ENCODE assay signal across 8 cellular contexts in the genomic region with DNA sequence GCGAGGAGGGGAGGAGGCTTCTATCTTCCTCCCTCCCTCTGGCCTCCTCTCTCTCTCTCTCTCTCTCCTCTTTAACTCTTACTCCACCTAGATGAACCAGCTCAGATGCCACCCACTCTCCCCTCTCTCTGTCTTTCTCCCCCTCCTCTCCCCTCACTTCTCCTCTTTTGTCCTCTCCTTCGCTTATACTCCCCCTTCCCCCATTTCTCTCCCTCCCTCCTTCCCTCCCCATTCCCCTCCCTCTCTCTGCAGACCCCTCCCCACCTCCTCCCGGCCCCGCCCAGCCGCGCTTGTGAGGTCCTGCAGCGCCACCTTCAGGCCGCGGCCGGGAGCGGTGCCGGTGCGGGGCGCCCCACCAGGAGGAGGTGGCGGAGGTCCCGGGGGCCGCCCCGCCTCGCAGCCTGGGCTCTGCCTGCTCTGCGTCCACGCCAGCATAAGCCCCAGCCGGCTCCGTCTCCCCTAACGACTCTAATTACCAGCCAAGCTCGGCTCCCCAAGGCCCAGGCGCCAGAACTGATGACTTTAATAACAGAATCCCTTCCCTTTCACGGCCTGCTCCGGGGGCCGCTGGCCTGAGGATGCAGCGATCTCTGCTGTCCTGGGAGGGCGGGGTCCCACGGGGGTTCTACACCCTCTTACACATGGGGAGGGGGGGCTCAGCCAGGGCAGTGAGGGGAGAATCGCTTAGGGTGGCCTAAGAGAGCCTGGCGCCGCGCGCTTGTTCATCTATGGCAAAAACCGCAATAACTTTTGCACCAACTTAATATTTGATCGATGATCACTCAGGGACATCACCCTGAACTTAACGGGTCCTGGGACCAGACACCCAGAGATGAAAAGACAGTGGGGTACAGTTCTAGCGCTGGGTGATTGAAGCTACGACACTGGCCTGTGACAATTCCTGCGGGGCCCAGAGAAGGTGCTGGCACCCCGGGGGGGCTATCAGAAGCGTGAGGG.
A peak's percentile ranks its signal among the peaks of the same experiment; 100 is the strongest.
DNase-seq lines count a peak whose midpoint lies in the region; ATAC-seq and TF ChIP-seq lines count a peak whose summit lies in the region.

No MANE protein-coding gene starts in this region.

- DNase-seq in DND-41: peak; percentile 10
- DNase-seq in NAMALWA (ENCODE audit: low spot score): peak; percentile 29
- DNase-seq in activated naive CD8-positive, alpha-beta T cell treated with anti-CD3 and anti-CD28 coated beads, Interleukin-2, amount 10 ng/mL, durations not matched to agents 7 days and 5 days: peak; percentile 52
- DNase-seq in hepatic stellate cell (ENCODE audit: low spot score): peak; percentile 49
- DNase-seq in spleen: no peak
- DNase-seq in GOT3 (lab: John Stamatoyannopoulos, UW): no peak

- H3K79me2 ChIP-seq in DND-41 (ENCODE audit: insufficient read depth, low read length): no peaks in the 10 kb centered on the region

- no peak overlapping the region for H3K27ac Mint-ChIP-seq in activated naive CD8-positive, alpha-beta T cell treated with anti-CD3 and anti-CD28 coated beads, Interleukin-2, amount 10 ng/mL, durations not matched to agents 7 days and 5 days

- H3K4me1 Mint-ChIP-seq in activated naive CD8-positive, alpha-beta T cell treated with anti-CD3 and anti-CD28 coated beads, Interleukin-2, amount 10 ng/mL, durations not matched to agents 7 days and 5 days: no peaks in the 10 kb centered on the region

- H3K36me3 Mint-ChIP-seq in activated naive CD8-positive, alpha-beta T cell treated with anti-CD3 and anti-CD28 coated beads, Interleukin-2, amount 10 ng/mL, durations not matched to agents 7 days and 5 days: no peaks in the 10 kb centered on the region

- TF ChIP-seq CTCF in DND-41 (IDR thresholded peaks at IDR 0.05; ENCODE audit: borderline replicate concordance, extremely low read depth, low read length, poor library complexity, severe bottlenecking): peak; percentile 44
- TF ChIP-seq CTCF in spleen (IDR thresholded peaks at IDR 0.05 in 8 of 11, conservative IDR thresholded peaks at IDR 0.05 in 3 of 11): peak in 10 of 11 experiments; percentile 13 to 65 (median 48)

- no peaks in the 10 kb centered on the region for H4K20me1 ChIP-seq in DND-41 (ENCODE audit: insufficient read depth, low read length)

- intact Hi-C loops in spleen (cut with DNase I; ENCODE audit: low total_unique reads): loop anchor here (10.0 kb wide), 1 partner anchor 291 kb away; no protein-coding TSS in a partner anchor

- no peak for ATAC-seq in DND-41 (ENCODE audit: insufficient read depth, low read depth)
- ATAC-seq in activated naive CD8-positive, alpha-beta T cell treated with anti-CD3 and anti-CD28 coated beads, Interleukin-2, amount 10 ng/mL, durations not matched to agents 7 days and 5 days (ENCODE audit: low read depth): no peak
- ATAC-seq in GM21367 (IDR thresholded peaks at IDR 0.05; ENCODE audit: unreplicated experiment): no peak
- ATAC-seq in GM18873 (IDR thresholded peaks at IDR 0.05; ENCODE audit: low FRiP score, unreplicated experiment): no peak

- H3K4me1 ChIP-seq in DND-41 (ENCODE audit: insufficient read depth, low read length) (no peaks in the 10 kb centered on the region), spleen (peaks cover 3 to 35% (median 16%) of the 10 kb centered on the region in 6 donors)

- 27 to 37% (median 29%) methylated on average over 35 to 45 of the region's 45 CpGs for WGBS in spleen, 5 donors

- H3K4me3 Mint-ChIP-seq in activated naive CD8-positive, alpha-beta T cell treated with anti-CD3 and anti-CD28 coated beads, Interleukin-2, amount 10 ng/mL, durations not matched to agents 7 days and 5 days: no peak overlapping the region

- TF ChIP-seq POLR2A in spleen (IDR thresholded peaks at IDR 0.05): no peak

- H3K9ac ChIP-seq in DND-41 (ENCODE audit: low read depth, low read length): no peak overlapping the region

- peaks cover 8% of the 10 kb centered on the region for H3K27me3 ChIP-seq in DND-41 (ENCODE audit: insufficient read depth, low read length, poor library complexity)
- peaks cover 0 to 90% (median 10%) of the 10 kb centered on the region in 7 donors for H3K27me3 ChIP-seq in spleen (replicated peaks in 1 of 7)

- no peak overlapping the region for H3K4me2 ChIP-seq in DND-41 (ENCODE audit: insufficient read depth, low read length)

- H3K27me3 Mint-ChIP-seq in activated naive CD8-positive, alpha-beta T cell treated with anti-CD3 and anti-CD28 coated beads, Interleukin-2, amount 10 ng/mL, durations not matched to agents 7 days and 5 days: peaks cover 6% of the 10 kb centered on the region

- H3K9me3 ChIP-seq in DND-41 (ENCODE audit: insufficient read depth, low read length, severe bottlenecking) (peaks cover 3% of the 10 kb centered on the region), spleen (peaks cover 0 to 6% (median 2%) of the 10 kb centered on the region in 8 donors)

- H3K27ac ChIP-seq in DND-41 (ENCODE audit: low read length) (no peak overlapping the region), spleen (no peak overlapping the region)

- POLR2A ChIA-PET in activated naive CD8-positive, alpha-beta T cell treated with anti-CD3 and anti-CD28 coated beads, Interleukin-2, amount 10 ng/mL, durations not matched to agents 7 days and 5 days (lab: Charles Lee): no interaction called here

- no peak overlapping the region for H2AFZ ChIP-seq in DND-41 (ENCODE audit: low read depth, low read length)

- H3K4me3 ChIP-seq in DND-41 (ENCODE audit: low read depth in 1 of 2, low read length in 2 of 2): no peak overlapping the region
- H3K4me3 ChIP-seq in spleen: no peak overlapping the region

- no peaks in the 10 kb centered on the region for H3K36me3 ChIP-seq in DND-41 (ENCODE audit: insufficient read depth, low read length)
- H3K36me3 ChIP-seq in spleen: no peaks in the 10 kb centered on the region

- H3K9me3 Mint-ChIP-seq in activated naive CD8-positive, alpha-beta T cell treated with anti-CD3 and anti-CD28 coated beads, Interleukin-2, amount 10 ng/mL, durations not matched to agents 7 days and 5 days: peaks cover 2% of the 10 kb centered on the region

Comparison
In these comparisons a context has a peak if more than half of its experiments do, and no peak if none do; other contexts are left out.
1. DNase-seq: peak in DND-41 (single experiment), NAMALWA (single experiment), activated naive CD8-positive, alpha-beta T cell treated with anti-CD3 and anti-CD28 coated beads, Interleukin-2, amount 10 ng/mL, durations not matched to agents 7 days and 5 days (single experiment) and hepatic stellate cell (single experiment); none in spleen (single experiment) and GOT3 (single experiment).